ENCODE assay signal across 1 cellular context in the genomic region with DNA sequence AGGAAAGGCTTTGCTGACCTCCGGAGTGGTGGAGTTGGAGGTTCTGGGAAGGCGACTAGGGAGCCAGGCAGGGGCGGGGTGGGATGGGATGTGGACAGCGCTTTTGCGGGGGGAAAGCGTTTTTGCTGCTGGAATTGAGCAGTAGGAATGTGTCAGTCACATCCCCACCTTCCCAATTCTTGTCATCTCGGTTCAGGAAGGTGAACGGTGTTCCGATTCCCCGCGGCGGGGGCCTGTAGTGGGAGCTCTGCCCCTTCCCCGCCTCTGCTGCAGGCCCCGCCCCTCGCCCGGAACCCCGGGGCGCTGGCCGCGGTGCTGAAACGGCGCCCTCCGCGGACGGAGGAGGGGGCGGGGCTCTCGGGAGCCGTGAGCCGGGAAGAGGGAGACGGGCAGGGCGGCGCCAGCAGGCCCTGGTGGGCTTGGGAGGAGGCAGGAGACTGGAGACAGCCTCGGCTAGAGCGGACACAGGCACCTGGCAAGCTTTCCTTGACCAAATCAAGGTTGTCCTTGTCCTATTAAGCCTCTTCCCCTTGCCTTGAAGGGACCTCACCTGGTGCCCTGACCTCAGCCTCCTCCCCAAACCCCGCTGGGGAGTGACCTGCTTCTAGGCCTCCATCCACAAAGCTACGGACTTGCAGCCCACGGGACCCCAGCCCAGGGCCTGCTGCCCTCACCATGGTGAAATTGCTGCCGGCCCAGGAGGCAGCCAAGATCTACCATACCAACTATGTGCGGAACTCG.
TF ChIP-seq lines count a peak whose summit lies in the region.

A gene (plus strand): TSS at position 357 of the 741 bp plus-strand sequence. CDS start 319 bp downstream, at position 676.

TF ChIP-seq in K562, 482 proteins besides CTCF, POLR2A, EP300 and RAD21 (continued from another document and continues in another):
- TF ChIP-seq ZBTB17 (CRISPR knock-in tag; IDR thresholded peaks at IDR 0.05) = 0 out of 2 replicates have a peak, but pooled peaks have one; percentile 66
- TF ChIP-seq SMARCA4 (IDR thresholded peaks at IDR 0.05) = peak; percentile 25; the same call in 1 of the 2 replicates
- peak; percentile 94 for TF ChIP-seq KLF13 (tag; IDR thresholded peaks at IDR 0.05; ENCODE audit: borderline replicate concordance, low read depth)
- no peak for TF ChIP-seq CBX8 (IDR thresholded peaks at IDR 0.05; ENCODE audit: borderline replicate concordance, extremely low read depth, low read depth, low read length, poor library complexity, severe bottlenecking)
- peak; percentile 47 for TF ChIP-seq HMGN3 (IDR thresholded peaks at IDR 0.05; ENCODE audit: borderline replicate concordance, extremely low read depth, insufficient read length, low read depth, low read length)
- no peak for TF ChIP-seq ZNF140 (CRISPR knock-in tag; IDR thresholded peaks at IDR 0.05)
- TF ChIP-seq, protein P1, sequence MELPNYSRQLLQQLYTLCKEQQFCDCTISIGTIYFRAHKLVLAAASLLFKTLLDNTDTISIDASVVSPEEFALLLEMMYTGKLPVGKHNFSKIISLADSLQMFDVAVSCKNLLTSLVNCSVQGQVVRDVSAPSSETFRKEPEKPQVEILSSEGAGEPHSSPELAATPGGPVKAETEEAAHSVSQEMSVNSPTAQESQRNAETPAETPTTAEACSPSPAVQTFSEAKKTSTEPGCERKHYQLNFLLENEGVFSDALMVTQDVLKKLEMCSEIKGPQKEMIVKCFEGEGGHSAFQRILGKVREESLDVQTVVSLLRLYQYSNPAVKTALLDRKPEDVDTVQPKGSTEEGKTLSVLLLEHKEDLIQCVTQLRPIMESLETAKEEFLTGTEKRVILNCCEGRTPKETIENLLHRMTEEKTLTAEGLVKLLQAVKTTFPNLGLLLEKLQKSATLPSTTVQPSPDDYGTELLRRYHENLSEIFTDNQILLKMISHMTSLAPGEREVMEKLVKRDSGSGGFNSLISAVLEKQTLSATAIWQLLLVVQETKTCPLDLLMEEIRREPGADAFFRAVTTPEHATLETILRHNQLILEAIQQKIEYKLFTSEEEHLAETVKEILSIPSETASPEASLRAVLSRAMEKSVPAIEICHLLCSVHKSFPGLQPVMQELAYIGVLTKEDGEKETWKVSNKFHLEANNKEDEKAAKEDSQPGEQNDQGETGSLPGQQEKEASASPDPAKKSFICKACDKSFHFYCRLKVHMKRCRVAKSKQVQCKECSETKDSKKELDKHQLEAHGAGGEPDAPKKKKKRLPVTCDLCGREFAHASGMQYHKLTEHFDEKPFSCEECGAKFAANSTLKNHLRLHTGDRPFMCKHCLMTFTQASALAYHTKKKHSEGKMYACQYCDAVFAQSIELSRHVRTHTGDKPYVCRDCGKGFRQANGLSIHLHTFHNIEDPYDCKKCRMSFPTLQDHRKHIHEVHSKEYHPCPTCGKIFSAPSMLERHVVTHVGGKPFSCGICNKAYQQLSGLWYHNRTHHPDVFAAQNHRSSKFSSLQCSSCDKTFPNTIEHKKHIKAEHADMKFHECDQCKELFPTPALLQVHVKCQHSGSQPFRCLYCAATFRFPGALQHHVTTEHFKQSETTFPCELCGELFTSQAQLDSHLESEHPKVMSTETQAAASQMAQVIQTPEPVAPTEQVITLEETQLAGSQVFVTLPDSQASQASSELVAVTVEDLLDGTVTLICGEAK (IDR thresholded peaks at IDR 0.05) = peak; percentile 73
- TF ChIP-seq, protein P1 (CRISPR knock-in tag; IDR thresholded peaks at IDR 0.05) = no peak
- TF ChIP-seq, protein P2, sequence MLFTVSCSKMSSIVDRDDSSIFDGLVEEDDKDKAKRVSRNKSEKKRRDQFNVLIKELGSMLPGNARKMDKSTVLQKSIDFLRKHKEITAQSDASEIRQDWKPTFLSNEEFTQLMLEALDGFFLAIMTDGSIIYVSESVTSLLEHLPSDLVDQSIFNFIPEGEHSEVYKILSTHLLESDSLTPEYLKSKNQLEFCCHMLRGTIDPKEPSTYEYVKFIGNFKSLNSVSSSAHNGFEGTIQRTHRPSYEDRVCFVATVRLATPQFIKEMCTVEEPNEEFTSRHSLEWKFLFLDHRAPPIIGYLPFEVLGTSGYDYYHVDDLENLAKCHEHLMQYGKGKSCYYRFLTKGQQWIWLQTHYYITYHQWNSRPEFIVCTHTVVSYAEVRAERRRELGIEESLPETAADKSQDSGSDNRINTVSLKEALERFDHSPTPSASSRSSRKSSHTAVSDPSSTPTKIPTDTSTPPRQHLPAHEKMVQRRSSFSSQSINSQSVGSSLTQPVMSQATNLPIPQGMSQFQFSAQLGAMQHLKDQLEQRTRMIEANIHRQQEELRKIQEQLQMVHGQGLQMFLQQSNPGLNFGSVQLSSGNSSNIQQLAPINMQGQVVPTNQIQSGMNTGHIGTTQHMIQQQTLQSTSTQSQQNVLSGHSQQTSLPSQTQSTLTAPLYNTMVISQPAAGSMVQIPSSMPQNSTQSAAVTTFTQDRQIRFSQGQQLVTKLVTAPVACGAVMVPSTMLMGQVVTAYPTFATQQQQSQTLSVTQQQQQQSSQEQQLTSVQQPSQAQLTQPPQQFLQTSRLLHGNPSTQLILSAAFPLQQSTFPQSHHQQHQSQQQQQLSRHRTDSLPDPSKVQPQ (CRISPR knock-in tag; IDR thresholded peaks at IDR 0.05; ENCODE audit: borderline replicate concordance) = no peak
- TF ChIP-seq, protein P3, sequence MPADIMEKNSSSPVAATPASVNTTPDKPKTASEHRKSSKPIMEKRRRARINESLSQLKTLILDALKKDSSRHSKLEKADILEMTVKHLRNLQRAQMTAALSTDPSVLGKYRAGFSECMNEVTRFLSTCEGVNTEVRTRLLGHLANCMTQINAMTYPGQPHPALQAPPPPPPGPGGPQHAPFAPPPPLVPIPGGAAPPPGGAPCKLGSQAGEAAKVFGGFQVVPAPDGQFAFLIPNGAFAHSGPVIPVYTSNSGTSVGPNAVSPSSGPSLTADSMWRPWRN (IDR thresholded peaks at IDR 0.05; ENCODE audit: low read depth) = no peak
- TF ChIP-seq SP1 (CRISPR knock-in tag; IDR thresholded peaks at IDR 0.05) = peak; percentile 91
- TF ChIP-seq, protein P4, sequence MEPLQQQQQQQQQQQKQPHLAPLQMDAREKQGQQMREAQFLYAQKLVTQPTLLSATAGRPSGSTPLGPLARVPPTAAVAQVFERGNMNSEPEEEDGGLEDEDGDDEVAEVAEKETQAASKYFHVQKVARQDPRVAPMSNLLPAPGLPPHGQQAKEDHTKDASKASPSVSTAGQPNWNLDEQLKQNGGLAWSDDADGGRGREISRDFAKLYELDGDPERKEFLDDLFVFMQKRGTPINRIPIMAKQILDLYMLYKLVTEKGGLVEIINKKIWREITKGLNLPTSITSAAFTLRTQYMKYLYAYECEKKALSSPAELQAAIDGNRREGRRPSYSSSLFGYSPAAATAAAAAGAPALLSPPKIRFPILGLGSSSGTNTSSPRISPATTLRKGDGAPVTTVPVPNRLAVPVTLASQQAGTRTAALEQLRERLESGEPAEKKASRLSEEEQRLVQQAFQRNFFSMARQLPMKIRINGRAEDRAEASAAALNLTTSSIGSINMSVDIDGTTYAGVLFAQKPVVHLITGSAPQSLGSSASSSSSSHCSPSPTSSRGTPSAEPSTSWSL (CRISPR knock-in tag; IDR thresholded peaks at IDR 0.05; ENCODE audit: borderline replicate concordance) = no peak
- TF ChIP-seq ZFP30 (CRISPR knock-in tag; IDR thresholded peaks at IDR 0.05; ENCODE audit: borderline replicate concordance) = no peak
- no peak for TF ChIP-seq DIDO1 (tag; IDR thresholded peaks at IDR 0.05; ENCODE audit: low read depth)
- TF ChIP-seq, protein P5, sequence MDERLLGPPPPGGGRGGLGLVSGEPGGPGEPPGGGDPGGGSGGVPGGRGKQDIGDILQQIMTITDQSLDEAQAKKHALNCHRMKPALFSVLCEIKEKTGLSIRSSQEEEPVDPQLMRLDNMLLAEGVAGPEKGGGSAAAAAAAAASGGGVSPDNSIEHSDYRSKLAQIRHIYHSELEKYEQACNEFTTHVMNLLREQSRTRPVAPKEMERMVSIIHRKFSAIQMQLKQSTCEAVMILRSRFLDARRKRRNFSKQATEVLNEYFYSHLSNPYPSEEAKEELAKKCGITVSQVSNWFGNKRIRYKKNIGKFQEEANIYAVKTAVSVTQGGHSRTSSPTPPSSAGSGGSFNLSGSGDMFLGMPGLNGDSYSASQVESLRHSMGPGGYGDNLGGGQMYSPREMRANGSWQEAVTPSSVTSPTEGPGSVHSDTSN (CRISPR knock-in tag; IDR thresholded peaks at IDR 0.05; ENCODE audit: low read depth) = 0 out of 2 replicates have a peak, but pooled peaks have one; percentile 32
- TF ChIP-seq, protein P5 (tag; conservative IDR thresholded peaks at IDR 0.05; ENCODE audit: low read depth) = no peak
- TF ChIP-seq, protein P6, sequence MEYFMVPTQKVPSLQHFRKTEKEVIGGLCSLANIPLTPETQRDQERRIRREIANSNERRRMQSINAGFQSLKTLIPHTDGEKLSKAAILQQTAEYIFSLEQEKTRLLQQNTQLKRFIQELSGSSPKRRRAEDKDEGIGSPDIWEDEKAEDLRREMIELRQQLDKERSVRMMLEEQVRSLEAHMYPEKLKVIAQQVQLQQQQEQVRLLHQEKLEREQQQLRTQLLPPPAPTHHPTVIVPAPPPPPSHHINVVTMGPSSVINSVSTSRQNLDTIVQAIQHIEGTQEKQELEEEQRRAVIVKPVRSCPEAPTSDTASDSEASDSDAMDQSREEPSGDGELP (CRISPR knock-in tag; IDR thresholded peaks at IDR 0.05; ENCODE audit: borderline replicate concordance) = peak; percentile 92
- no peak for TF ChIP-seq ETV6 (IDR thresholded peaks at IDR 0.05; ENCODE audit: borderline replicate concordance in 1 of 2, low read depth in 2 of 2, low read length in 1 of 2)
- TF ChIP-seq ETV6 (CRISPR knock-in tag; IDR thresholded peaks at IDR 0.05; ENCODE audit: borderline replicate concordance) = peak; percentile 77; the same call in 1 of the 2 replicates
- 0 out of 2 replicates have a peak, but pooled peaks have one; percentile 23 for TF ChIP-seq MXI1 (IDR thresholded peaks at IDR 0.05; ENCODE audit: low read depth, low read length)
- TF ChIP-seq RB1 (IDR thresholded peaks at IDR 0.05; ENCODE audit: low read depth) = peak; percentile 66; the same call in 1 of the 2 replicates
- peak; percentile 89 for TF ChIP-seq NCOA1 (IDR thresholded peaks at IDR 0.05; ENCODE audit: low read depth)
- no peak for TF ChIP-seq RBM25 (IDR thresholded peaks at IDR 0.05; ENCODE audit: low read depth, low read length, severe bottlenecking)
- TF ChIP-seq STAG1 (CRISPR knock-in tag; IDR thresholded peaks at IDR 0.05; ENCODE audit: borderline replicate concordance) = peak; percentile 51; the same call in 1 of the 2 replicates
- 0 out of 2 replicates have a peak, but pooled peaks have one; percentile 53 for TF ChIP-seq ERF (CRISPR knock-in tag; IDR thresholded peaks at IDR 0.05)
- TF ChIP-seq EHMT2 (IDR thresholded peaks at IDR 0.05) = peak; percentile 99
- TF ChIP-seq, protein P7, sequence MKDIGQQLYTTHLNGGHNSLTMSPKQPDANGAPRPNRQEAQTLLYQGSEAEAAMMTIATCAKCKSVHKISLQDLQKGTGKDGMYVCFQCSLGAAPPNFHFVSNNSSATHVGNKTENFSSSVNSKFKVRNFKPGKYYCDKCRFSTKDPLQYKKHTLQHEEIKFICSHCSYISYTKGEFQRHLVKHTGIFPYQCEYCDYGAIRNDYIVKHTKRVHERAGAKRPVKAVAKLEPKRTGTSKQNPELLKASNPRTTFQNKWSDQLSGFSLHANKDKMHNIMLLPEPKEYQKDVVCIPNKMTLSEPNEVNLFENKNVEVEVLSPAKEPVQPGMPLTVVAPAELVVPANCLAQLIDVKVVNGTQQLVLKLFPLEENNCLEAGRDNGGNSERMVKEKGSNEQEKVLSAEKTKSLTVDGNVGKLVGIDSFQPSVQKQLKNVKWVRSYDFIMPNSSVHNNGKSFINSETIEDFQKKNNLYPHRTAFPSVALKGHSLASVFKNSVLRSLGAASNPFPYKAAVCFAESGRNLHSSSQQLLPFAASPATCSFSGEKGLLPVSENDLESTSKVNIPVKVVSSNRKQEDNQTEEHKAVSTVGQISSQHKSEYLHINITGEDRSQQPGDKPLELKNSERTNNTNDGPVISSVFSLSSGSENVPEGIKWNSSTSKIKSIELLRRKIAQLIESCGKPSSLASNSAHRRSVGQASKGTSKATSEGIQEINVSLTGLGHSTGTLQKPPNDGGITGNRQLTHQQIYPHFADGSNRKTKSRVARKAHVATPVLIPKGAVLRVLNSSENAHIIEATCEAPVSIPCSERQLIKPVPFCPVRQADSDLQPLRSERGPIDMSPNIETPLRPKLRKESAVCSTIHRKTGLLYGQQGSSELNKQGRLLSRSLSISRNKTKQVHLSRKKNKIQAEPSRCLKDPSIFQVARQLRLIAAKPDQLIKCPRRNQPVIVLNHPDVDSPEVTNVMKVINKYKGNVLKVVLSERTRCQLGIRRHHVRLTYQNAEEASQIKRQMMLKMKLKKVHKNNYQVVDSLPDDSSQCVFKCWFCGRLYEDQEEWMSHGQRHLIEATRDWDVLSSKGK (CRISPR knock-in tag; IDR thresholded peaks at IDR 0.05) = no peak
- TF ChIP-seq ETV5 (CRISPR knock-in tag; IDR thresholded peaks at IDR 0.05; ENCODE audit: low read depth) = peak; percentile 96
- 0 out of 2 replicates have a peak, but pooled peaks have one; percentile 58 for TF ChIP-seq ZNF165 (CRISPR knock-in tag; IDR thresholded peaks at IDR 0.05; ENCODE audit: borderline replicate concordance)
